Comparison of ENCODE assay signal across 9 cellular contexts in genomic region chr14:103141117-103141796, GRCh38. TPM values are rescaled to one million over a fixed set of nuclear protein-coding genes. Genes with fewer than 3 reads are reported as not detected.
A peak's percentile ranks its signal among the peaks of the same experiment; 100 is the strongest.
DNase-seq lines count a peak whose midpoint lies in the region; ATAC-seq and TF ChIP-seq lines count a peak whose summit lies in the region.
"Had no signal": no experiment of that assay in that cellular context is flagged by ENCODE, and none has a peak within 500 bp of the region (broad histone marks: within the 10 kb centered on the region; RNA-seq: fewer than 3 reads in every experiment).

No MANE protein-coding gene starts in this region.

- peak; percentile 55 for TF ChIP-seq CTCF in LNCaP clone FGC (IDR thresholded peaks at IDR 0.05; ENCODE audit: control insufficient read depth, extremely low read depth, insufficient read depth)

- DNase-seq in COLO668 (lab: John Stamatoyannopoulos, UW; ENCODE audit: unreplicated experiment) (peak; percentile 75), LNCaP clone FGC (ENCODE audit: low read depth) (no peak), SK-MEL-5 (ENCODE audit: low read depth, low spot score) (peak; percentile 68), globus pallidus (ENCODE audit: low spot score) (peak; percentile 46), putamen (ENCODE audit: low spot score) (no peak)
- peak; percentile 18 to 27 for DNase-seq in stimulated activated CD8-positive, alpha-beta memory T cell treated with anti-CD3 and anti-CD28 coated beads, Interleukin-2, amount 100 ng/mL, for 48 hours (ENCODE audit: low read depth in 2 of 2)

- in situ Hi-C loops in SK-MEL-5 (cut with HindIII; ENCODE audit: low pct_unique_long_range_greater_than_20kb, low sequenced_read_pairs) = no loop called here

- ATAC-seq in GM18907 (IDR thresholded peaks at IDR 0.05; ENCODE audit: unreplicated experiment) (peak; percentile 30), HG02884 (IDR thresholded peaks at IDR 0.05; ENCODE audit: unreplicated experiment) (no peak)

- no peak overlapping the region for H3K4me3 ChIP-seq in LNCaP clone FGC (ENCODE audit: low read depth, low read length)
- H3K4me3 ChIP-seq: SJSA1 had no signal

RNA-seq across cellular contexts. Expression of gene TNFAIP2, which starts 18.0 kb away (rescaled TPM):
- total RNA-seq in SK-MEL-5 (2014; rRNA removed; shearing (Covaris generic)) = 0.29 TPM in 1 of 2 replicates, not detected in the other
- polyA plus RNA-seq in SK-MEL-5 (2015; cell fraction: cytosol; rRNA removed) = 0.44 TPM in 1 of 2 replicates, not detected in the other
- 0.95 TPM in 1 of 2 replicates, not detected in the other for polyA plus RNA-seq in SK-MEL-5 (2015; cell fraction: nucleus; rRNA removed)

RNA-seq across cellular contexts. Expression of gene EXOC3L4, which starts 46.7 kb away (rescaled TPM):
- total RNA-seq in SK-MEL-5 (2014; rRNA removed; shearing (Covaris generic)) = not detected in 2 replicates
- polyA plus RNA-seq in SK-MEL-5 (2015; cell fraction: cytosol; rRNA removed) = not detected in 2 replicates
- not detected in 2 replicates for polyA plus RNA-seq in SK-MEL-5 (2015; cell fraction: nucleus; rRNA removed)

RNA-seq across cellular contexts. Expression of gene LBHD2, which starts 57.2 kb away (rescaled TPM):
- not detected in 2 replicates for total RNA-seq in SK-MEL-5 (2014; rRNA removed; shearing (Covaris generic))
- not detected in 2 replicates for polyA plus RNA-seq in SK-MEL-5 (2015; cell fraction: cytosol; rRNA removed)
- not detected in 2 replicates for polyA plus RNA-seq in SK-MEL-5 (2015; cell fraction: nucleus; rRNA removed)

Comparison
In these comparisons a context has a peak if more than half of its experiments do, and no peak if none do; other contexts are left out.
1. DNase-seq: peak in COLO668 (single experiment), SK-MEL-5 (single experiment), globus pallidus (single experiment) and stimulated activated CD8-positive, alpha-beta memory T cell treated with anti-CD3 and anti-CD28 coated beads, Interleukin-2, amount 100 ng/mL, for 48 hours (2 of 2); none in LNCaP clone FGC (single experiment) and putamen (single experiment).